2 cellular contexts compared by ENCODE assay signal in genomic region chr15:101262551-101262950, GRCh38.
TF ChIP-seq lines count a peak whose summit lies in the region.

No MANE protein-coding gene starts in this region.

TF ChIP-seq in HepG2, 621 proteins besides CTCF, POLR2A, EP300 and RAD21:
- TF ChIP-seq MNT (IDR thresholded peaks at IDR 0.05) (0 out of 2 replicates have a peak, but pooled peaks have one; percentile 6), BHLHE40 (IDR thresholded peaks at IDR 0.05; ENCODE audit: low read length) (no peak), GRHL1 (CRISPR knock-in tag; conservative IDR thresholded peaks at IDR 0.05) (no peak)

TF ChIP-seq in SK-N-SH, 30 proteins besides CTCF, POLR2A, EP300 and RAD21:
- TF ChIP-seq MXI1 (IDR thresholded peaks at IDR 0.05; ENCODE audit: low read depth, low read length) (no peak), USF1 (IDR thresholded peaks at IDR 0.05; ENCODE audit: borderline replicate concordance, low read depth) (no peak), GATA2 (CRISPR knock-in tag; IDR thresholded peaks at IDR 0.05) (no peak), RCOR1 (IDR thresholded peaks at IDR 0.05; ENCODE audit: low read length) (no peak), FOXM1 (IDR thresholded peaks at IDR 0.05; ENCODE audit: low read depth) (no peak), SMC3 (IDR thresholded peaks at IDR 0.05; ENCODE audit: low read depth, low read length) (no peak), MAX (IDR thresholded peaks at IDR 0.05; ENCODE audit: low read depth) (no peak), POLR2AphosphoS5 (IDR thresholded peaks at IDR 0.05; ENCODE audit: low read depth, low read length) (no peak), ZBTB33 (IDR thresholded peaks at IDR 0.05; ENCODE audit: borderline replicate concordance, low read depth) (no peak), MEF2A (IDR thresholded peaks at IDR 0.05; ENCODE audit: borderline replicate concordance, low read depth) (no peak), JUND (IDR thresholded peaks at IDR 0.05) (no peak), TAF1 (IDR thresholded peaks at IDR 0.05; ENCODE audit: borderline replicate concordance, low read depth, low read length) (no peak)
TF ChIP-seq in SK-N-SH: peak in this region for 0.
